25 cellular contexts compared by ENCODE assay signal in the genomic region with DNA sequence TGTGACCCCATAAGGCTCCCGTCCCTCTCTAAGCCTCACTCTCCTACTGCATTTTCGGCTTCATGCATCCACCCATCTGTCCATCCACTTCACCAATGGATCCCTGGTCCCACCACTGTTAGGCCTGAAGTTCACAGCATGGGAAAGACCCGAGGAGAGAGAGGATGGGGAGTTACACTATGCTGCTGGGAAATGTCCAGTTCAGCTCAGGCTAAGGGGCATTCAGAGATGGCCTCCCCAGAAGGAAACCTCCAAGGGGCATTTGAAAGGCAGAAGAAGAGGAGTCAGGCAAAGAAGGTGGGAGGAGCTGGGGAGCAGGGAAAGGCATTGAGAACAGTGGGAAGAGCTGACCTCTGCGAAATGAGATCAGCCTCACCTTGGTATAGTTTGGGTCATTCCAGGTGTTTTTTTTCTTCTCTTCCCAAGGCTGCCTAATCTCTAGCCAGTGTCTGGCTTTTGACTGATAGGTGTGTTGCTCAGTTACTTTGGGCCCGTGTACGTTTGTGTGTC. TPM values are rescaled to one million over a fixed set of nuclear protein-coding genes. Genes with fewer than 3 reads are reported as not detected.
DNase-seq lines count a peak whose midpoint lies in the region; TF ChIP-seq lines count a peak whose summit lies in the region.
"Had no signal": no experiment of that assay in that cellular context is flagged by ENCODE, and none has a peak within 500 bp of the region (broad histone marks: within the 10 kb centered on the region; RNA-seq: fewer than 3 reads in every experiment).

No MANE protein-coding gene starts in this region.

- no peak overlapping the region for H2BK5ac ChIP-seq in mesendoderm (ENCODE audit: low read length)

- H3K23ac ChIP-seq in mesendoderm (ENCODE audit: low read length), result no peak overlapping the region

- H3K18ac ChIP-seq in mesendoderm (ENCODE audit: low read length), result no peak overlapping the region

- no peaks in the 10 kb centered on the region for H3K4me1 ChIP-seq in mesendoderm (ENCODE audit: control insufficient read depth, low read depth, low read length)

- H3K4ac ChIP-seq in mesendoderm (ENCODE audit: low read depth, low read length), result no peak overlapping the region

- no peak overlapping the region for H3K56ac ChIP-seq in mesendoderm (ENCODE audit: low read length)

- H2BK15ac ChIP-seq in mesendoderm (replicated peaks; ENCODE audit: low read depth), result no peak overlapping the region

- TF ChIP-seq CTCF in progenitor cell of endocrine pancreas (IDR thresholded peaks at IDR 0.05; ENCODE audit: unreplicated experiment) (no peak), CD14-positive monocyte (IDR thresholded peaks at IDR 0.05) (no peak), coronary artery (IDR thresholded peaks at IDR 0.05) (no peak)

- H3K9me3 Mint-ChIP-seq in activated naive CD4-positive, alpha-beta T cell treated with anti-CD3 and anti-CD28 coated beads, Interleukin-2, amount 50 U/mL, for 24 hours, result no peaks in the 10 kb centered on the region
- H3K9me3 Mint-ChIP-seq in activated naive CD4-positive, alpha-beta T cell treated with anti-CD3 and anti-CD28 coated beads, Interleukin-2, amount 10 ng/mL, durations not matched to agents 7 days and 5 days, result no peaks in the 10 kb centered on the region
- H3K9me3 Mint-ChIP-seq in progenitor cell of endocrine pancreas (ENCODE audit: low read depth) (no peaks in the 10 kb centered on the region), CD14-positive monocyte (no peaks in the 10 kb centered on the region)
- H3K9me3 Mint-ChIP-seq: CD4-positive, CD25-positive, alpha-beta regulatory T cell had no signal

- no peaks in the 10 kb centered on the region for H3K27me3 ChIP-seq in mesendoderm (ENCODE audit: insufficient read depth, low read length, poor library complexity)

- WGBS in mesendoderm (ENCODE audit: extremely low coverage, insufficient coverage, low lambda C conversion rate), result no CpG with 5 or more reads among the region's 6 CpGs

- no peaks in the 10 kb centered on the region for H3K79me2 ChIP-seq in mesendoderm (ENCODE audit: control insufficient read depth, insufficient read depth, low read length)

- no peak overlapping the region for H3K9ac ChIP-seq in mesendoderm (ENCODE audit: low read length)
- H3K9ac ChIP-seq: GM23248 had no signal

- DNase-seq in activated naive CD4-positive, alpha-beta T cell treated with anti-CD3 and anti-CD28 coated beads, Interleukin-2, amount 10 ng/mL, durations not matched to agents 7 days and 5 days, result no peak
- peak; percentile 18 for DNase-seq in NAMALWA (ENCODE audit: low spot score)
- peak; percentile 50 for DNase-seq in mesendoderm
- no peak for DNase-seq in progenitor cell of endocrine pancreas (ENCODE audit: low spot score, unreplicated experiment)
- no peak for DNase-seq in CD14-positive monocyte (ENCODE audit: low spot score)
- no peak for DNase-seq in coronary artery (ENCODE audit: low spot score)
- no peak for DNase-seq in OCI-M2 (lab: John Stamatoyannopoulos, UW; ENCODE audit: unreplicated experiment)
- DNase-seq: CD4-positive, CD25-positive, alpha-beta regulatory T cell; COR-L47; DND-41; GM23248; HCEC 1CT; IMR-90; MV-4-11; NCI-H1417; NCI-H1694 treated with DMSO at 0.1 percent for 48 hours; NCI-H2081 treated with DMSO at 0.1 percent for 48 hours; NCI-H446; NCI-H526; PC-3; RPMI8226; SHP77 had no signal

- peak overlapping the region; percentile 11 for H3K27ac Mint-ChIP-seq in activated naive CD4-positive, alpha-beta T cell treated with anti-CD3 and anti-CD28 coated beads, Interleukin-2, amount 50 U/mL, for 24 hours
- H3K27ac Mint-ChIP-seq in activated naive CD4-positive, alpha-beta T cell treated with anti-CD3 and anti-CD28 coated beads, Interleukin-2, amount 10 ng/mL, durations not matched to agents 7 days and 5 days, result no peak overlapping the region
- H3K27ac Mint-ChIP-seq in progenitor cell of endocrine pancreas, result peak overlapping the region; percentile 30
- peak overlapping the region in 2 of 7 donors; percentile 58 to 60 for H3K27ac Mint-ChIP-seq in CD14-positive monocyte
- H3K27ac Mint-ChIP-seq: CD4-positive, CD25-positive, alpha-beta regulatory T cell had no signal

- no peak overlapping the region for H4K8ac ChIP-seq in mesendoderm (ENCODE audit: low read depth, low read length)

- intact Hi-C loops in CD14-positive monocyte (cut with micrococcal nuclease), result no loop called here

- no peak overlapping the region for H2BK120ac ChIP-seq in mesendoderm (ENCODE audit: low read depth, low read length)

- H3K27ac ChIP-seq in mesendoderm (ENCODE audit: low read depth, low read length) (no peak overlapping the region), coronary artery (no peak overlapping the region)
- H3K27ac ChIP-seq: GM23248 had no signal

- no peaks in the 10 kb centered on the region for H3K79me1 ChIP-seq in mesendoderm (ENCODE audit: low read length)

- H3K4me3 ChIP-seq in mesendoderm (ENCODE audit: low read length) (no peak overlapping the region), coronary artery (no peak overlapping the region)
- H3K4me3 ChIP-seq: GM23248 had no signal

- H3K36me3 ChIP-seq in mesendoderm (ENCODE audit: control insufficient read depth, insufficient read depth, low read length), result no peaks in the 10 kb centered on the region

- H4K5ac ChIP-seq in mesendoderm (ENCODE audit: low read length), result no peak overlapping the region

- peaks cover 3% of the 10 kb centered on the region for H3K4me1 Mint-ChIP-seq in activated naive CD4-positive, alpha-beta T cell treated with anti-CD3 and anti-CD28 coated beads, Interleukin-2, amount 50 U/mL, for 24 hours
- peaks cover 11% of the 10 kb centered on the region for H3K4me1 Mint-ChIP-seq in activated naive CD4-positive, alpha-beta T cell treated with anti-CD3 and anti-CD28 coated beads, Interleukin-2, amount 10 ng/mL, durations not matched to agents 7 days and 5 days
- H3K4me1 Mint-ChIP-seq in progenitor cell of endocrine pancreas (ENCODE audit: low read depth) (peaks cover 6% of the 10 kb centered on the region), CD14-positive monocyte (peaks cover 34% of the 10 kb centered on the region)

- no peak overlapping the region for H2AK5ac ChIP-seq in mesendoderm (ENCODE audit: low read length)

- no peaks in the 10 kb centered on the region for H3K27me3 Mint-ChIP-seq in activated naive CD4-positive, alpha-beta T cell treated with anti-CD3 and anti-CD28 coated beads, Interleukin-2, amount 50 U/mL, for 24 hours
- peaks cover 23% of the 10 kb centered on the region for H3K27me3 Mint-ChIP-seq in activated naive CD4-positive, alpha-beta T cell treated with anti-CD3 and anti-CD28 coated beads, Interleukin-2, amount 10 ng/mL, durations not matched to agents 7 days and 5 days
- H3K27me3 Mint-ChIP-seq in progenitor cell of endocrine pancreas (no peaks in the 10 kb centered on the region), CD14-positive monocyte (ENCODE audit: low read depth in 3 of 3) (peaks cover 0 to 7% (median 2%) of the 10 kb centered on the region in 3 donors)
- H3K27me3 Mint-ChIP-seq: CD4-positive, CD25-positive, alpha-beta regulatory T cell had no signal

- H3K36me3 Mint-ChIP-seq in activated naive CD4-positive, alpha-beta T cell treated with anti-CD3 and anti-CD28 coated beads, Interleukin-2, amount 50 U/mL, for 24 hours, result no peaks in the 10 kb centered on the region
- no peaks in the 10 kb centered on the region for H3K36me3 Mint-ChIP-seq in activated naive CD4-positive, alpha-beta T cell treated with anti-CD3 and anti-CD28 coated beads, Interleukin-2, amount 10 ng/mL, durations not matched to agents 7 days and 5 days
- no peaks in the 10 kb centered on the region for H3K36me3 Mint-ChIP-seq in progenitor cell of endocrine pancreas (ENCODE audit: insufficient read depth)
- peaks cover 0 to 2% of the 10 kb centered on the region in 2 donors for H3K36me3 Mint-ChIP-seq in CD14-positive monocyte
- H3K36me3 Mint-ChIP-seq: CD4-positive, CD25-positive, alpha-beta regulatory T cell had no signal

- no peak overlapping the region for H3K4me3 Mint-ChIP-seq in activated naive CD4-positive, alpha-beta T cell treated with anti-CD3 and anti-CD28 coated beads, Interleukin-2, amount 50 U/mL, for 24 hours
- no peak overlapping the region for H3K4me3 Mint-ChIP-seq in activated naive CD4-positive, alpha-beta T cell treated with anti-CD3 and anti-CD28 coated beads, Interleukin-2, amount 10 ng/mL, durations not matched to agents 7 days and 5 days
- no peak overlapping the region for H3K4me3 Mint-ChIP-seq in progenitor cell of endocrine pancreas (ENCODE audit: low read depth)
- H3K4me3 Mint-ChIP-seq in CD14-positive monocyte, result no peak overlapping the region
- H3K4me3 Mint-ChIP-seq: CD4-positive, CD25-positive, alpha-beta regulatory T cell had no signal

- CTCF ChIA-PET in activated naive CD4-positive, alpha-beta T cell treated with anti-CD3 and anti-CD28 coated beads, Interleukin-2, amount 10 ng/mL, durations not matched to agents 7 days and 5 days (lab: Charles Lee), result no interaction called here

- no peak overlapping the region for H3K4me2 ChIP-seq in mesendoderm (ENCODE audit: low read length)

RNA-seq across cellular contexts. Expression of a gene that starts 11.7 kb away (rescaled TPM):
- polyA plus RNA-seq in mesendoderm (2013, experiment 1 of 2), result 0.06 TPM
- polyA plus RNA-seq in mesendoderm (2013, experiment 2 of 2), result not detected
- 5.6 and 6.8 TPM in 2 replicates for total RNA-seq in progenitor cell of endocrine pancreas
- polyA plus RNA-seq in CD14-positive monocyte, result under 1 TPM in 1 of 2 donors, not detected in 1; 0.11 TPM
- total RNA-seq: A172; CD4-positive, CD25-positive, alpha-beta regulatory T cell; GM23248; HT1080; IMR-90; PC-3 had no signal
- polyA plus RNA-seq: CD4-positive, CD25-positive, alpha-beta regulatory T cell; GM23248; IMR-90 had no signal

RNA-seq across cellular contexts. Expression of a gene that starts 14.8 kb away (rescaled TPM):
- 0.06 TPM for polyA plus RNA-seq in mesendoderm (2013, experiment 1 of 2)
- 0.10 TPM for polyA plus RNA-seq in mesendoderm (2013, experiment 2 of 2)
- total RNA-seq in progenitor cell of endocrine pancreas, result not detected in 2 replicates
- under 1 TPM in 1 of 2 donors, not detected in 1; 0.41 TPM for polyA plus RNA-seq in CD14-positive monocyte
- total RNA-seq: A172, GM23248, HT1080, IMR-90, PC-3 had no signal
- polyA plus RNA-seq: CD4-positive, CD25-positive, alpha-beta regulatory T cell; GM23248; IMR-90 had no signal

RNA-seq across cellular contexts. Expression of a gene that starts 52.7 kb away (rescaled TPM):
- polyA plus RNA-seq in mesendoderm (2013, experiment 1 of 2), result 30.2 TPM
- 30.1 TPM for polyA plus RNA-seq in mesendoderm (2013, experiment 2 of 2)
- 32.0 and 34.8 TPM in 2 replicates for total RNA-seq in progenitor cell of endocrine pancreas
- polyA plus RNA-seq in CD14-positive monocyte, result 10 to 100 TPM; 16.9 to 17.7 TPM

RNA-seq across cellular contexts. Expression of a gene that starts 54.4 kb away (rescaled TPM):
- polyA plus RNA-seq in mesendoderm (2013, experiment 1 of 2), result 1.3 TPM
- 1.1 TPM for polyA plus RNA-seq in mesendoderm (2013, experiment 2 of 2)
- total RNA-seq in progenitor cell of endocrine pancreas, result 19.7 and 26.2 TPM in 2 replicates
- polyA plus RNA-seq in CD14-positive monocyte, result under 1 TPM; 0.08 to 0.39 TPM

Comparison
In these comparisons a context has a peak if more than half of its experiments do, and no peak if none do; other contexts are left out.
1. DNase-seq: peak in NAMALWA (single experiment) and mesendoderm (single experiment); none in activated naive CD4-positive, alpha-beta T cell treated with anti-CD3 and anti-CD28 coated beads, Interleukin-2, amount 10 ng/mL, durations not matched to agents 7 days and 5 days (single experiment), progenitor cell of endocrine pancreas (single experiment), CD14-positive monocyte (single experiment), coronary artery (single experiment) and OCI-M2 (single experiment).